In the genomic region with DNA sequence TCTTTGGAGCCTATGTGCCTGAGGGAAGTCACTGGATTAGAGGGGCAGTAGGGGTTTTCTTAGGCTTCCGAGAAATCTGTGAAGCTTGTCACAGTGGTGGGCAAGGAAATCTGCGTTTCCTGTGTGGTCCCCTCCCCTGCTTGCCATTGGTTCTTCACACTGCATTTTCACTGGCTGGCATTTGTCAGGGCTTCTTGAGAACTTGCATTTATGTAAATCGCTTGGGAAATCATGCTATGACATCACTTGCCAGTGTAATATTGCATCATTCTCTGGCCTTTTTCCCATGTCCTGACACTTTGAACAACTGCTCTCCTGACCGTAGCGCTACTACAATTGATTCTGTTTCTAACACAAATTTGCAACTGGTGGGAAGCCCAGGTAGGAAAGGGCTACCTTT, we compare ENCODE assay signal across 36 cellular contexts. TPM values are rescaled to one million over a fixed set of nuclear protein-coding genes. Genes with fewer than 3 reads are reported as not detected.
DNase-seq lines count a peak whose midpoint lies in the region; ATAC-seq, FAIRE-seq and TF ChIP-seq lines count a peak whose summit lies in the region.
"Had no signal": no experiment of that assay in that cellular context is flagged by ENCODE, and none has a peak within 500 bp of the region (broad histone marks: within the 10 kb centered on the region; RNA-seq: fewer than 3 reads in every experiment).

No MANE protein-coding gene starts in this region.

- no peaks in the 10 kb centered on the region for H3K36me3 ChIP-seq in H1 (ENCODE audit: control insufficient read depth in 2 of 4, insufficient read depth in 4 of 4, low read length in 3 of 4)
- H3K36me3 ChIP-seq: adrenal gland, BLaER1, transverse colon had no signal

- no peak overlapping the region for H3K27ac ChIP-seq in H9 (ENCODE audit: insufficient read length, low read depth, low read length)
- H3K27ac ChIP-seq in H1 (ENCODE audit: low read depth, low read length): no peak overlapping the region
- H3K27ac ChIP-seq: adrenal gland, BLaER1, epithelial cell of prostate, transverse colon had no signal

- H2AK5ac ChIP-seq in H9 (ENCODE audit: insufficient read length, low read length) (no peak overlapping the region), H1 (ENCODE audit: low read depth, low read length) (no peak overlapping the region)

- H2BK20ac ChIP-seq in H9 (ENCODE audit: low read depth, low read length, poor library complexity, severe bottlenecking): no peak overlapping the region
- H2BK20ac ChIP-seq in H1 (ENCODE audit: low read length): no peak overlapping the region

- H2BK12ac ChIP-seq in H9 (ENCODE audit: insufficient read length, low read depth, low read length): no peak overlapping the region
- H2BK12ac ChIP-seq in H1 (ENCODE audit: low read depth, low read length): peak overlapping the region; percentile 56; the same call in 1 of the 2 replicates

- DNase-seq in H9 (peak; percentile 50), OCI-M1 (lab: John Stamatoyannopoulos, UW) (peak; percentile 13), H1 (ENCODE audit: low read depth in 1 of 2, low spot score in 2 of 2) (no peak), occipital lobe (lab: John Stamatoyannopoulos, UW) (peak; percentile 21), HK-2 (ENCODE audit: unreplicated experiment) (no peak)
- no peak for DNase-seq in activated CD4-positive, alpha-beta T cell treated with anti-CD3 and anti-CD28 coated beads for 1 hour
- DNase-seq: activated CD4-positive, alpha-beta T cell treated with anti-CD3 and anti-CD28 coated beads, Interleukin-2, amount 50 U/mL, for 4 hours; activated CD4-positive, CD25-positive, alpha-beta regulatory T cell; activated naive CD4-positive, alpha-beta T cell treated with anti-CD3 and anti-CD28 coated beads for 36 hours; adrenal gland; DMS153; effector CD8-positive, alpha-beta T cell; kidney; left ventricle myocardium superior; NCI-H1092 treated with DMSO at 0.1 percent for 48 hours; NCI-H187; NCI-H2171; PC-3; SK-N-SH; stimulated activated CD4-positive, alpha-beta T cell treated with anti-CD3 and anti-CD28 coated beads, Interleukin-4, amount 100 ng/mL, for 24 hours; transverse colon had no signal

- H3T11ph ChIP-seq in H9 (ENCODE audit: low read length): no peak overlapping the region

- no peak overlapping the region for H3K27ac Mint-ChIP-seq in H9
- H3K27ac Mint-ChIP-seq: activated naive CD4-positive, alpha-beta T cell treated with anti-CD3 and anti-CD28 coated beads for 36 hours; IgD-negative memory B cell had no signal

- ATAC-seq in GM19395 (IDR thresholded peaks at IDR 0.05; ENCODE audit: unreplicated experiment): no peak
- ATAC-seq: left ventricle myocardium superior, PC-3, sciatic nerve had no signal

- H4K91ac ChIP-seq in H9 (ENCODE audit: insufficient read length, low read depth, low read length): no peak overlapping the region
- no peak overlapping the region for H4K91ac ChIP-seq in H1 (replicated peaks; ENCODE audit: insufficient read length, low read length)

- H3K79me2 ChIP-seq in H9 (ENCODE audit: insufficient read depth, low read length) (no peaks in the 10 kb centered on the region), H1 (ENCODE audit: control insufficient read depth in 1 of 2, insufficient read depth in 2 of 2, low read length in 2 of 2) (no peaks in the 10 kb centered on the region)

- POLR2A ChIA-PET in H1 (lab: Charles Lee; ENCODE audit: partially characterized antibody): interaction anchor here (1.4 kb wide), 1 partner anchor 13 kb away, joined by 4 read pairs; no protein-coding TSS in a partner anchor

- H3K36me3 Mint-ChIP-seq in H9 (ENCODE audit: insufficient read depth in 1 of 3, low read depth in 3 of 3): no peaks in the 10 kb centered on the region
- H3K36me3 Mint-ChIP-seq: IgD-negative memory B cell had no signal

- no peak for TF ChIP-seq POLR2A in H1 (IDR thresholded peaks at IDR 0.05; ENCODE audit: control extremely low read depth in 1 of 2, low read depth in 2 of 2, low read length in 2 of 2)

- no CpG with 5 or more reads among the region's 5 CpGs for WGBS in H9 (ENCODE audit: extremely low coverage, insufficient read length, low lambda C conversion rate)
- 78% methylated on average over 5 of the region's 5 CpGs; no CpG with 5 or more reads in 1 of the 2 experiments for WGBS in H1 (ENCODE audit: extremely low coverage in 1 of 2, insufficient coverage in 1 of 2, insufficient read length in 1 of 2, insufficient replicate concordance in 2 of 2, low coverage in 1 of 2, low lambda C conversion rate in 2 of 2, missing lambda C conversion rate in 1 of 2), 2 experiments

- H3K4ac ChIP-seq in H9 (ENCODE audit: low read depth, low read length): no peak overlapping the region
- no peak overlapping the region for H3K4ac ChIP-seq in H1 (replicated peaks; ENCODE audit: insufficient read length, low read depth, low read length)

- H4K5ac ChIP-seq in H9 (ENCODE audit: insufficient read length, low read depth, low read length): no peak overlapping the region
- no peak overlapping the region for H4K5ac ChIP-seq in H1 (ENCODE audit: insufficient read length, low read depth, low read length)

- H4K20me1 ChIP-seq in H9 (ENCODE audit: control insufficient read depth, insufficient read depth, insufficient read length) (no peaks in the 10 kb centered on the region), H1 (replicated peaks in 1 of 2; ENCODE audit: control insufficient read depth in 1 of 2, insufficient read depth in 2 of 2, low read length in 2 of 2) (no peaks in the 10 kb centered on the region)

- no peak overlapping the region for H3K4me3 ChIP-seq in H1 (ENCODE audit: extremely low read depth in 1 of 4, insufficient read depth in 2 of 4, low read depth in 3 of 4, low read length in 4 of 4)
- H3K4me3 ChIP-seq: adrenal gland, BLaER1, transverse colon had no signal

- H3K56ac ChIP-seq in H9 (ENCODE audit: insufficient read length, low read depth, low read length) (no peak overlapping the region), H1 (replicated peaks; ENCODE audit: insufficient read length, low read depth, low read length) (no peak overlapping the region)

- no peak overlapping the region for H3K4me2 ChIP-seq in H9 (ENCODE audit: insufficient read depth, insufficient read length, low read length)
- H3K4me2 ChIP-seq in H1 (ENCODE audit: insufficient read depth in 1 of 2, low read depth in 2 of 2, low read length in 2 of 2): no peak overlapping the region
- H3K4me2 ChIP-seq: BLaER1, SK-N-SH had no signal

- H3K27me3 ChIP-seq in H9 (ENCODE audit: insufficient read depth, low read length) (peaks cover 6% of the 10 kb centered on the region; the same call in 1 of the 2 replicates), H1 (replicated peaks in 1 of 4; ENCODE audit: control insufficient read depth in 3 of 4, extremely low read depth in 1 of 4, insufficient read depth in 3 of 4, low read length in 3 of 4) (peaks cover 5 to 25% (median 15%) of the 10 kb centered on the region in 4 experiments)
- H3K27me3 ChIP-seq: BLaER1 had no signal

- H3K14ac ChIP-seq in H9 (ENCODE audit: insufficient read depth, low read length): no peak overlapping the region
- H3K14ac ChIP-seq in H1 (ENCODE audit: insufficient read length): no peak overlapping the region

- H3K23ac ChIP-seq in H9 (ENCODE audit: insufficient read length, low read depth, low read length): no peak overlapping the region
- no peak overlapping the region for H3K23ac ChIP-seq in H1 (ENCODE audit: insufficient read length)

- H3K9me3 ChIP-seq in H9 (ENCODE audit: control insufficient read depth, low read depth, low read length) (no peaks in the 10 kb centered on the region), H1 (ENCODE audit: insufficient read depth in 2 of 2, low read depth in 1 of 2, low read length in 1 of 2) (no peaks in the 10 kb centered on the region)
- H3K9me3 ChIP-seq: adrenal gland, BLaER1, SK-N-SH, transverse colon had no signal

- H2BK15ac ChIP-seq in H9 (ENCODE audit: low read depth, low read length): no peak overlapping the region
- no peak overlapping the region for H2BK15ac ChIP-seq in H1 (ENCODE audit: low read length)

- H2BK5ac ChIP-seq in H9 (ENCODE audit: insufficient read length, low read length) (no peak overlapping the region), H1 (ENCODE audit: low read depth, low read length) (peak overlapping the region; percentile 20; the same call in 1 of the 2 replicates)

- no peak for FAIRE-seq in H1 (lab: Jason Lieb, UNC)
- FAIRE-seq: bronchial epithelial cell, colon, GM18507, H54, kidney had no signal

- no peak overlapping the region for H2AFZ ChIP-seq in H9 (ENCODE audit: low read length)
- H2AFZ ChIP-seq in H1 (ENCODE audit: low read length): no peak overlapping the region

- no peak for TF ChIP-seq RAD21 in H1 (IDR thresholded peaks at IDR 0.05 in 1 of 2, conservative IDR thresholded peaks at IDR 0.05 in 1 of 2; ENCODE audit: low read depth in 2 of 2, low read length in 2 of 2)

- H3K9me3 Mint-ChIP-seq in H9: no peaks in the 10 kb centered on the region
- H3K9me3 Mint-ChIP-seq: activated naive CD4-positive, alpha-beta T cell treated with anti-CD3 and anti-CD28 coated beads for 36 hours had no signal

- TF ChIP-seq EP300 in H1 (IDR thresholded peaks at IDR 0.05; ENCODE audit: borderline replicate concordance in 1 of 2, low read depth in 2 of 2, low read length in 2 of 2): no peak

- H3K4me1 Mint-ChIP-seq in H9: peaks cover 17 to 25% of the 10 kb centered on the region in 2 experiments

- H3K79me1 ChIP-seq in H9 (ENCODE audit: insufficient read depth, low read depth, low read length, poor library complexity, severe bottlenecking): no peaks in the 10 kb centered on the region
- no peaks in the 10 kb centered on the region for H3K79me1 ChIP-seq in H1 (ENCODE audit: low read depth, low read length)

- CTCF ChIA-PET in H1 (lab: Charles Lee; ENCODE audit: partially characterized antibody): interaction anchor here (2.1 to 10.0 kb wide), 3 partner anchors 188 to 247 kb away, joined by 6 to 124 read pairs (median 104); no protein-coding TSS in a partner anchor

- H3K27me3 Mint-ChIP-seq in H9 (ENCODE audit: low read depth): peaks cover 66% of the 10 kb centered on the region

- H3K23me2 ChIP-seq in H9 (ENCODE audit: insufficient read length, low read depth, low read length, poor library complexity, severe bottlenecking) (peaks cover 7% of the 10 kb centered on the region), H1 (ENCODE audit: low read depth, low read length) (peaks cover 6% of the 10 kb centered on the region; the same call in 1 of the 2 replicates)

- no peak overlapping the region for H2BK120ac ChIP-seq in H9 (ENCODE audit: low read depth, low read length, poor library complexity, severe bottlenecking)
- no peak overlapping the region for H2BK120ac ChIP-seq in H1 (replicated peaks; ENCODE audit: low read depth, low read length)

- H3K4me1 ChIP-seq in H9 (ENCODE audit: insufficient read depth, low read length) (no peaks in the 10 kb centered on the region), H1 (replicated peaks in 1 of 4; ENCODE audit: control insufficient read depth in 3 of 4, insufficient read depth in 4 of 4, low read length in 3 of 4) (peaks cover 0 to 4% (median 1%) of the 10 kb centered on the region in 4 experiments; a peak in 3 of 7 replicates)
- H3K4me1 ChIP-seq: adrenal gland, BLaER1, transverse colon had no signal

- no peak overlapping the region for H3K9ac ChIP-seq in H9 (ENCODE audit: extremely low read depth, insufficient read length, low read length)
- no peak overlapping the region for H3K9ac ChIP-seq in H1 (replicated peaks in 1 of 4; ENCODE audit: extremely low read depth in 1 of 4, low read depth in 3 of 4, low read length in 3 of 4)
- H3K9ac ChIP-seq: BLaER1, SK-N-SH had no signal

- H3K4me3 Mint-ChIP-seq in H9: no peak overlapping the region
- H3K4me3 Mint-ChIP-seq: activated naive CD4-positive, alpha-beta T cell treated with anti-CD3 and anti-CD28 coated beads for 36 hours had no signal

- no peak overlapping the region for H4K8ac ChIP-seq in H9 (replicated peaks; ENCODE audit: insufficient read length, low read depth, low read length)
- no peak overlapping the region for H4K8ac ChIP-seq in H1 (ENCODE audit: extremely low read depth, insufficient read depth, low read length)

- TF ChIP-seq CTCF in H9 (conservative IDR thresholded peaks at IDR 0.05): no peak
- TF ChIP-seq CTCF in H1 (IDR thresholded peaks at IDR 0.05; ENCODE audit: control extremely low read depth in 1 of 3, insufficient read depth in 1 of 3, low read depth in 1 of 3, low read length in 3 of 3): no peak

- H3K18ac ChIP-seq in H9 (ENCODE audit: insufficient read length, low read depth, low read length) (no peak overlapping the region), H1 (ENCODE audit: extremely low read depth, low read length) (no peak overlapping the region)

RNA-seq across cellular contexts. Expression of a gene that starts 1.8 kb away (rescaled TPM):
- not detected in 2 replicates for total RNA-seq in H9 (2021)
- not detected in 2 replicates for total RNA-seq in H1 (2021; fragmentation: NEBNext Ultra II Directional; extraction: Animal tissue kit (Norgen Biotek cat#: 25700))
- polyA plus RNA-seq in H1 (2011; rRNA removed): 0.06 and 0.12 TPM in 2 replicates
- polyA plus RNA-seq in H1 (2011; cell fraction: cytosol; rRNA removed): 0.08 TPM
- polyA plus RNA-seq in H1 (2011; cell fraction: nucleus; rRNA removed): 0.04 TPM
- 0.05 to 0.16 TPM (median 0.10 TPM) in 3 of 4 replicates, not detected in the other for polyA plus RNA-seq in H1 (2012, experiment 1 of 2)
- 0.09 TPM for polyA plus RNA-seq in H1 (2012, experiment 2 of 2)
- polyA plus RNA-seq in H1 (2013, experiment 1 of 2): 0.02 TPM
- 0.04 TPM for polyA plus RNA-seq in H1 (2013, experiment 2 of 2)
- 0.07 TPM in 1 of 2 replicates, not detected in the other for polyA minus RNA-seq in H1 (2011; rRNA and poly(A)+ RNA removed)
- not detected for polyA minus RNA-seq in H1 (2011; cell fraction: cytosol; rRNA and poly(A)+ RNA removed)
- not detected for polyA minus RNA-seq in H1 (2011; cell fraction: nucleus; rRNA and poly(A)+ RNA removed)
- 2.5 TPM for total RNA-seq in occipital lobe
- total RNA-seq: activated naive CD4-positive, alpha-beta T cell treated with anti-CD3 and anti-CD28 coated beads for 36 hours; bronchial epithelial cell; kidney; left ventricle myocardium superior; mesenteric fat pad; myocyte; NCI-H460; PC-3; posterior vena cava; sciatic nerve; T-helper 1 cell treated with Interleukin-12 subunit alpha and Interleukin-12 subunit beta and Interleukin-4 antibody, amounts not matched to agents 30 ng/mL and 1 ng/mL, for 36 hours; transverse colon had no signal
- polyA plus RNA-seq: AG04450, IgD-negative memory B cell, SK-N-SH had no signal

Comparison
In these comparisons a context has a peak if more than half of its experiments do, and no peak if none do; other contexts are left out.
1. DNase-seq: peak in H9 (single experiment), OCI-M1 (single experiment) and occipital lobe (single experiment); none in H1 (0 of 2), HK-2 (single experiment) and activated CD4-positive, alpha-beta T cell treated with anti-CD3 and anti-CD28 coated beads for 1 hour (single experiment).